ENCODE assay signal across 18 cellular contexts in genomic region chr12:118544569-118544968, GRCh38.
DNase-seq lines count a peak whose midpoint lies in the region; ATAC-seq, FAIRE-seq and TF ChIP-seq lines count a peak whose summit lies in the region.
"Had no signal": no experiment of that assay in that cellular context is flagged by ENCODE, and none has a peak within 500 bp of the region (broad histone marks: within the 10 kb centered on the region; RNA-seq: fewer than 3 reads in every experiment).

No MANE protein-coding gene starts in this region.

- H3K4me3 ChIP-seq in fibroblast of lung (replicated peaks in 1 of 4; ENCODE audit: control extremely low read depth in 1 of 4, insufficient read depth in 1 of 4, low read depth in 3 of 4, low read length in 4 of 4): no peak overlapping the region
- H3K4me3 ChIP-seq in thoracic aorta: no peak overlapping the region
- H3K4me3 ChIP-seq in stomach: no peak overlapping the region
- H3K4me3 ChIP-seq in uterus: no peak overlapping the region
- H3K4me3 ChIP-seq in upper lobe of right lung: no peak overlapping the region
- H3K4me3 ChIP-seq: PC-9, sigmoid colon had no signal

- 50 to 69% (median 58%) methylated on average over 1 of the region's 1 CpG for WGBS in stomach, 5 donors

- H3K9me3 ChIP-seq in fibroblast of lung (ENCODE audit: control insufficient read depth, insufficient read depth, low read depth, low read length) (no peaks in the 10 kb centered on the region), thoracic aorta (peaks cover 4% of the 10 kb centered on the region), stomach (peaks cover 0 to 8% (median 5%) of the 10 kb centered on the region in 4 donors), uterus (peaks cover 0 to 5% of the 10 kb centered on the region in 2 donors), upper lobe of right lung (no peaks in the 10 kb centered on the region)
- H3K9me3 ChIP-seq: sigmoid colon had no signal

- FAIRE-seq in RCC 7860 (lab: Jason Lieb, UNC): peak; percentile 58
- FAIRE-seq: kidney had no signal

- H3K27ac ChIP-seq in fibroblast of lung (ENCODE audit: insufficient read depth, low read length): no peak overlapping the region
- H3K27ac ChIP-seq in thoracic aorta: no peak overlapping the region
- no peak overlapping the region for H3K27ac ChIP-seq in stomach
- H3K27ac ChIP-seq in uterus: no peak overlapping the region
- no peak overlapping the region for H3K27ac ChIP-seq in upper lobe of right lung
- H3K27ac ChIP-seq: 22Rv1, PC-9 had no signal

- peak; percentile 14 for DNase-seq in DMS53 (lab: John Stamatoyannopoulos, UW)
- DNase-seq in DMS53 treated with DMSO at 0.1 percent for 48 hours (lab: John Stamatoyannopoulos, UW; ENCODE audit: unreplicated experiment): no peak
- DNase-seq in RCC 7860 (ENCODE audit: low spot score): peak; percentile 67
- DNase-seq in fibroblast of lung (ENCODE audit: low read depth in 2 of 2): no peak
- no peak for DNase-seq in thoracic aorta (ENCODE audit: low spot score)
- no peak for DNase-seq in stomach
- DNase-seq in uterus: no peak
- DNase-seq in upper lobe of right lung: no peak
- DNase-seq: activated CD8-positive, alpha-beta T cell treated with anti-CD3 and anti-CD28 coated beads for 36 hours; activated naive CD4-positive, alpha-beta T cell treated with anti-CD3 and anti-CD28 coated beads for 36 hours; DMS153; Karpas-422; kidney; naive thymus-derived CD4-positive, alpha-beta T cell; PC-9; sigmoid colon; T-helper 9 cell had no signal

- H3K27me3 ChIP-seq in fibroblast of lung (ENCODE audit: control insufficient read depth, insufficient read depth, low read length) (no peaks in the 10 kb centered on the region), thoracic aorta (replicated peaks; ENCODE audit: insufficient read depth) (no peaks in the 10 kb centered on the region), stomach (no peaks in the 10 kb centered on the region), uterus (no peaks in the 10 kb centered on the region), upper lobe of right lung (no peaks in the 10 kb centered on the region)
- H3K27me3 ChIP-seq: sigmoid colon had no signal

- ATAC-seq in thoracic aorta (ENCODE audit: insufficient number of reproducible peaks, low FRiP score, low read depth) (peak; percentile 29), upper lobe of right lung (no peak)
- ATAC-seq: activated CD8-positive, alpha-beta T cell treated with anti-CD3 and anti-CD28 coated beads for 36 hours; naive thymus-derived CD4-positive, alpha-beta T cell had no signal

- TF ChIP-seq CTCF in fibroblast of lung (conservative IDR thresholded peaks at IDR 0.05 in 1 of 2, IDR thresholded peaks at IDR 0.05 in 1 of 2; ENCODE audit: low read depth in 1 of 2, low read length in 2 of 2): no peak
- no peak for TF ChIP-seq CTCF in thoracic aorta (IDR thresholded peaks at IDR 0.05)
- TF ChIP-seq CTCF in stomach (IDR thresholded peaks at IDR 0.05): no peak
- no peak for TF ChIP-seq CTCF in uterus (IDR thresholded peaks at IDR 0.05)
- TF ChIP-seq CTCF in upper lobe of right lung (IDR thresholded peaks at IDR 0.05): no peak

- no peak for TF ChIP-seq POLR2A in stomach (IDR thresholded peaks at IDR 0.05)
- TF ChIP-seq POLR2A in uterus (IDR thresholded peaks at IDR 0.05): no peak

- TF ChIP-seq EP300 in stomach (IDR thresholded peaks at IDR 0.05): no peak

- H3K36me3 ChIP-seq in fibroblast of lung (ENCODE audit: control insufficient read depth, insufficient read depth, low read length): no peaks in the 10 kb centered on the region
- no peaks in the 10 kb centered on the region for H3K36me3 ChIP-seq in thoracic aorta
- H3K36me3 ChIP-seq in stomach: no peaks in the 10 kb centered on the region
- H3K36me3 ChIP-seq in uterus: no peaks in the 10 kb centered on the region
- H3K36me3 ChIP-seq in upper lobe of right lung: no peaks in the 10 kb centered on the region
- H3K36me3 ChIP-seq: sigmoid colon had no signal

- H2AFZ ChIP-seq in fibroblast of lung (ENCODE audit: low read length): peak overlapping the region; percentile 40
- H2AFZ ChIP-seq: PC-9 had no signal

- no peaks in the 10 kb centered on the region for H3K79me2 ChIP-seq in fibroblast of lung (ENCODE audit: control insufficient read depth, insufficient read depth, low read length)

- no peak overlapping the region for H3K9ac ChIP-seq in fibroblast of lung (ENCODE audit: insufficient read depth, low read length)

- no peaks in the 10 kb centered on the region for H3K4me1 ChIP-seq in fibroblast of lung (ENCODE audit: control insufficient read depth, extremely low read depth, insufficient read depth, low read length)
- H3K4me1 ChIP-seq in thoracic aorta (ENCODE audit: control insufficient read depth in 1 of 2, low read depth in 2 of 2): no peaks in the 10 kb centered on the region
- H3K4me1 ChIP-seq in stomach: peaks cover 0 to 6% (median 0%) of the 10 kb centered on the region in 4 donors
- no peaks in the 10 kb centered on the region for H3K4me1 ChIP-seq in uterus
- no peaks in the 10 kb centered on the region for H3K4me1 ChIP-seq in upper lobe of right lung

- H4K20me1 ChIP-seq in fibroblast of lung (ENCODE audit: control insufficient read depth, extremely low read depth, insufficient read depth, low read length): no peaks in the 10 kb centered on the region

- intact Hi-C loops in stomach (cut with DNase I; ENCODE audit: low total_unique reads) (no loop called here), uterus (cut with DNase I; ENCODE audit: low total_unique reads) (no loop called here), upper lobe of right lung (cut with DNase I) (no loop called here)

- H3K4me2 ChIP-seq in fibroblast of lung (ENCODE audit: extremely low read depth, insufficient read depth, low read length): no peak overlapping the region
- H3K4me2 ChIP-seq: PC-9 had no signal

Comparison
In these comparisons a context has a peak if more than half of its experiments do, and no peak if none do; other contexts are left out.
1. DNase-seq: peak in DMS53 (single experiment) and RCC 7860 (single experiment); none in DMS53 treated with DMSO at 0.1 percent for 48 hours (single experiment), fibroblast of lung (0 of 2), thoracic aorta (single experiment), stomach (single experiment), uterus (0 of 2) and upper lobe of right lung (single experiment).